Comparison of ENCODE assay signal across 1 cellular context in the genomic region with DNA sequence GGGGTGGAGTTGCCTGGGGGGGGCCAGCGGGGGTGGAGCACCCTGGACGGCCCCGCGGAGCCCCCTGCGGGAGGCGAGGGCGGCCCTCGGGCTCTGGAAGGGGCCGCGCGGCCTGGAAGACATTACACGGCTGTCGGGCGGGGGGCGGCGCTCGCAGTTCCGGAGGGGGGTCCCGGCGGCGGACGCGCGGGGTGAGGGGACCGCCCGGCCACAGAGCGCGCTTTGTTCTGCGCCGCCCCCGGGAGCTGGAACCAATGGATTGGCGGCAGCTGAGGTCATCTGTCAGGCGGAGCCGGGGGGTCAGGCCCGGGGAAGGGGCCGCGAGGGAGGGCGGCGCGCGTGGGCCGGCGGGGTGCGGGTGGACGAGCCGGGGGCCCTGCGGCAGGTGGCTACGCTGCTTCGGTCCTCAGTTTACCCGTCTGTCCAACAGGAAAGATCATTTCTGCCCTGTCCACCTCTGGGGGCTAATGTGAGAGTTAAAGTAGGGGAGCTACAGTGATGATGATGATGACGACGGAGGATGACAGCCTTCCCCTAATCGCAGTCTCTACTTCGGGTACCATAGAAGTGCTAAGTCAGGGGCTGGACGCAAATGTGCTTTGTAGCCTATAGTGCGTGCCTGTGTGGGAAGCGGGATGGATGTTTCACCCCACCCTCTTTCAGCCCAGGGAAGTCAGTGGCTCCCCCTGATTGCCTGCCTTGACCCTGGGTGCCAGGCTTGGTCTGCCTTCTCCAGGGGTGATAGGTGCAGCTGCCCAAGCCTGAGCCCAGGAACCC.
TF ChIP-seq lines count a peak whose summit lies in the region.

No MANE protein-coding gene starts in this region.

TF ChIP-seq in HepG2, 621 proteins besides CTCF, POLR2A, EP300 and RAD21 (continued from another document and continues in another):
- TF ChIP-seq, protein P1, sequence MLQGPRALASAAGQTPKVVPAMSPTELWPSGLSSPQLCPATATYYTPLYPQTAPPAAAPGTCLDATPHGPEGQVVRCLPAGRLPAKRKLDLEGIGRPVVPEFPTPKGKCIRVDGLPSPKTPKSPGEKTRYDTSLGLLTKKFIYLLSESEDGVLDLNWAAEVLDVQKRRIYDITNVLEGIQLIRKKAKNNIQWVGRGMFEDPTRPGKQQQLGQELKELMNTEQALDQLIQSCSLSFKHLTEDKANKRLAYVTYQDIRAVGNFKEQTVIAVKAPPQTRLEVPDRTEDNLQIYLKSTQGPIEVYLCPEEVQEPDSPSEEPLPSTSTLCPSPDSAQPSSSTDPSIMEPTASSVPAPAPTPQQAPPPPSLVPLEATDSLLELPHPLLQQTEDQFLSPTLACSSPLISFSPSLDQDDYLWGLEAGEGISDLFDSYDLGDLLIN (CRISPR knock-in tag; IDR thresholded peaks at IDR 0.05; ENCODE audit: borderline replicate concordance) = peak; percentile 76; the same call in 1 of the 2 replicates
- no peak for TF ChIP-seq WIZ (CRISPR knock-in tag; IDR thresholded peaks at IDR 0.05)
- peak; percentile 87 for TF ChIP-seq NR2C2 (CRISPR knock-in tag; IDR thresholded peaks at IDR 0.05; ENCODE audit: borderline replicate concordance)
- TF ChIP-seq ZNF609 (CRISPR knock-in tag; IDR thresholded peaks at IDR 0.05; ENCODE audit: borderline replicate concordance) = no peak; the same call in 1 of the 2 replicates
- no peak for TF ChIP-seq ZMYM2 (CRISPR knock-in tag; IDR thresholded peaks at IDR 0.05)
- peak; percentile 23; the same call in 1 of the 2 replicates for TF ChIP-seq HNF4A (CRISPR knock-in tag; IDR thresholded peaks at IDR 0.05)
- peak; percentile 55; the same call in 1 of the 2 replicates for TF ChIP-seq RFXAP (CRISPR knock-in tag; IDR thresholded peaks at IDR 0.05; ENCODE audit: borderline replicate concordance)
- peak; percentile 36 for TF ChIP-seq ASH2L (IDR thresholded peaks at IDR 0.05; ENCODE audit: insufficient read length, low read depth, low read length)
- 0 out of 2 replicates have a peak, but pooled peaks have one; percentile 43 for TF ChIP-seq TGIF2 (CRISPR knock-in tag; IDR thresholded peaks at IDR 0.05)
- no peak for TF ChIP-seq CSRNP2 (CRISPR knock-in tag; conservative IDR thresholded peaks at IDR 0.05; ENCODE audit: low read depth)
- TF ChIP-seq, protein P2, sequence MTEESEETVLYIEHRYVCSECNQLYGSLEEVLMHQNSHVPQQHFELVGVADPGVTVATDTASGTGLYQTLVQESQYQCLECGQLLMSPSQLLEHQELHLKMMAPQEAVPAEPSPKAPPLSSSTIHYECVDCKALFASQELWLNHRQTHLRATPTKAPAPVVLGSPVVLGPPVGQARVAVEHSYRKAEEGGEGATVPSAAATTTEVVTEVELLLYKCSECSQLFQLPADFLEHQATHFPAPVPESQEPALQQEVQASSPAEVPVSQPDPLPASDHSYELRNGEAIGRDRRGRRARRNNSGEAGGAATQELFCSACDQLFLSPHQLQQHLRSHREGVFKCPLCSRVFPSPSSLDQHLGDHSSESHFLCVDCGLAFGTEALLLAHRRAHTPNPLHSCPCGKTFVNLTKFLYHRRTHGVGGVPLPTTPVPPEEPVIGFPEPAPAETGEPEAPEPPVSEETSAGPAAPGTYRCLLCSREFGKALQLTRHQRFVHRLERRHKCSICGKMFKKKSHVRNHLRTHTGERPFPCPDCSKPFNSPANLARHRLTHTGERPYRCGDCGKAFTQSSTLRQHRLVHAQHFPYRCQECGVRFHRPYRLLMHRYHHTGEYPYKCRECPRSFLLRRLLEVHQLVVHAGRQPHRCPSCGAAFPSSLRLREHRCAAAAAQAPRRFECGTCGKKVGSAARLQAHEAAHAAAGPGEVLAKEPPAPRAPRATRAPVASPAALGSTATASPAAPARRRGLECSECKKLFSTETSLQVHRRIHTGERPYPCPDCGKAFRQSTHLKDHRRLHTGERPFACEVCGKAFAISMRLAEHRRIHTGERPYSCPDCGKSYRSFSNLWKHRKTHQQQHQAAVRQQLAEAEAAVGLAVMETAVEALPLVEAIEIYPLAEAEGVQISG (CRISPR knock-in tag; IDR thresholded peaks at IDR 0.05) = peak; percentile 79
- no peak for TF ChIP-seq SETDB1 (CRISPR knock-in tag; IDR thresholded peaks at IDR 0.05; ENCODE audit: borderline replicate concordance)
- TF ChIP-seq, protein P3, sequence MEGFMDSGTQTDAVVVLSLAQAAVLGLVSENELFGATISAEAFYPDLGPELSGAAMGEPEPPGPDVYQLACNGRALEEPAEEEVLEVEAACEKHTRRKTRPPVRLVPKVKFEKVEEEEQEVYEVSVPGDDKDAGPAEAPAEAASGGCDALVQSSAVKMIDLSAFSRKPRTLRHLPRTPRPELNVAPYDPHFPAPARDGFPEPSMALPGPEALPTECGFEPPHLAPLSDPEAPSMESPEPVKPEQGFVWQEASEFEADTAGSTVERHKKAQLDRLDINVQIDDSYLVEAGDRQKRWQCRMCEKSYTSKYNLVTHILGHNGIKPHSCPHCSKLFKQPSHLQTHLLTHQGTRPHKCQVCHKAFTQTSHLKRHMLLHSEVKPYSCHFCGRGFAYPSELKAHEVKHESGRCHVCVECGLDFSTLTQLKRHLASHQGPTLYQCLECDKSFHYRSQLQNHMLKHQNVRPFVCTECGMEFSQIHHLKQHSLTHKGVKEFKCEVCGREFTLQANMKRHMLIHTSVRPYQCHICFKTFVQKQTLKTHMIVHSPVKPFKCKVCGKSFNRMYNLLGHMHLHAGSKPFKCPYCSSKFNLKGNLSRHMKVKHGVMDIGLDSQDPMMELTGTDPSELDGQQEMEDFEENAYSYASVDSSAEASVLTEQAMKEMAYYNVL (CRISPR knock-in tag; IDR thresholded peaks at IDR 0.05; ENCODE audit: borderline replicate concordance) = peak; percentile 78; the same call in 1 of the 2 replicates
- peak; percentile 90 for TF ChIP-seq SAP130 (CRISPR knock-in tag; IDR thresholded peaks at IDR 0.05; ENCODE audit: low read depth)
- TF ChIP-seq ZNF329 (CRISPR knock-in tag; IDR thresholded peaks at IDR 0.05; ENCODE audit: low read depth) = no peak
- TF ChIP-seq KAT8 (CRISPR knock-in tag; IDR thresholded peaks at IDR 0.05) = 0 out of 2 replicates have a peak, but pooled peaks have one; percentile 20
- TF ChIP-seq POLR2AphosphoS2 (IDR thresholded peaks at IDR 0.05; ENCODE audit: low read depth, low read length) = no peak
- TF ChIP-seq, protein P4, sequence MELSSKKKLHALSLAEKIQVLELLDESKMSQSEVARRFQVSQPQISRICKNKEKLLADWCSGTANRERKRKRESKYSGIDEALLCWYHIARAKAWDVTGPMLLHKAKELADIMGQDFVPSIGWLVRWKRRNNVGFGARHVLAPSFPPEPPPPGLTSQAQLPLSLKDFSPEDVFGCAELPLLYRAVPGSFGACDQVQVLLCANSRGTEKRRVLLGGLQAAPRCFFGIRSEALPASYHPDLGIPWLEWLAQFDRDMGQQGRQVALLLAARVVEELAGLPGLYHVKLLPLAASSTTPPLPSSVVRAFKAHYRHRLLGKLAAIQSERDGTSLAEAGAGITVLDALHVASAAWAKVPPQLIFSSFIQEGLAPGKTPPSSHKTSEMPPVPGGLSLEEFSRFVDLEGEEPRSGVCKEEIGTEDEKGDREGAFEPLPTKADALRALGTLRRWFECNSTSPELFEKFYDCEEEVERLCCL (CRISPR knock-in tag; IDR thresholded peaks at IDR 0.05; ENCODE audit: borderline replicate concordance) = no peak
- no peak for TF ChIP-seq FUBP1 (CRISPR knock-in tag; IDR thresholded peaks at IDR 0.05; ENCODE audit: borderline replicate concordance)
- peak; percentile 95 for TF ChIP-seq ZNF746 (CRISPR knock-in tag; IDR thresholded peaks at IDR 0.05)
- TF ChIP-seq ERF (CRISPR knock-in tag; IDR thresholded peaks at IDR 0.05) = peak; percentile 49; the same call in 1 of the 2 replicates
- TF ChIP-seq GATA4 (IDR thresholded peaks at IDR 0.05; ENCODE audit: borderline replicate concordance, low read depth) = no peak
- TF ChIP-seq KDM5B (CRISPR knock-in tag; IDR thresholded peaks at IDR 0.05; ENCODE audit: borderline replicate concordance) = peak; percentile 85; the same call in 1 of the 2 replicates
- peak; percentile 48; the same call in 1 of the 2 replicates for TF ChIP-seq POGZ (CRISPR knock-in tag; IDR thresholded peaks at IDR 0.05)
- TF ChIP-seq ZMYM3 (CRISPR knock-in tag; IDR thresholded peaks at IDR 0.05) = peak; percentile 42
- peak; percentile 53; the same call in 1 of the 2 replicates for TF ChIP-seq NFYC (CRISPR knock-in tag; IDR thresholded peaks at IDR 0.05)
- TF ChIP-seq ZNF225 (CRISPR knock-in tag; IDR thresholded peaks at IDR 0.05) = no peak
- TF ChIP-seq, protein P5, sequence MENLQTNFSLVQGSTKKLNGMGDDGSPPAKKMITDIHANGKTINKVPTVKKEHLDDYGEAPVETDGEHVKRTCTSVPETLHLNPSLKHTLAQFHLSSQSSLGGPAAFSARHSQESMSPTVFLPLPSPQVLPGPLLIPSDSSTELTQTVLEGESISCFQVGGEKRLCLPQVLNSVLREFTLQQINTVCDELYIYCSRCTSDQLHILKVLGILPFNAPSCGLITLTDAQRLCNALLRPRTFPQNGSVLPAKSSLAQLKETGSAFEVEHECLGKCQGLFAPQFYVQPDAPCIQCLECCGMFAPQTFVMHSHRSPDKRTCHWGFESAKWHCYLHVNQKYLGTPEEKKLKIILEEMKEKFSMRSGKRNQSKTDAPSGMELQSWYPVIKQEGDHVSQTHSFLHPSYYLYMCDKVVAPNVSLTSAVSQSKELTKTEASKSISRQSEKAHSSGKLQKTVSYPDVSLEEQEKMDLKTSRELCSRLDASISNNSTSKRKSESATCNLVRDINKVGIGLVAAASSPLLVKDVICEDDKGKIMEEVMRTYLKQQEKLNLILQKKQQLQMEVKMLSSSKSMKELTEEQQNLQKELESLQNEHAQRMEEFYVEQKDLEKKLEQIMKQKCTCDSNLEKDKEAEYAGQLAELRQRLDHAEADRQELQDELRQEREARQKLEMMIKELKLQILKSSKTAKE (CRISPR knock-in tag; IDR thresholded peaks at IDR 0.05; ENCODE audit: borderline replicate concordance) = peak; percentile 89
- TF ChIP-seq ZNF296 (CRISPR knock-in tag; conservative IDR thresholded peaks at IDR 0.05) = no peak
- no peak for TF ChIP-seq NFE2L2 (IDR thresholded peaks at IDR 0.05; ENCODE audit: low read length)
- no peak for TF ChIP-seq ARID2 (CRISPR knock-in tag; IDR thresholded peaks at IDR 0.05; ENCODE audit: borderline replicate concordance)
- peak in 1 of 2 experiments; percentile 13; a peak in 1 of 4 replicates for TF ChIP-seq ATF4 (CRISPR knock-in tag; IDR thresholded peaks at IDR 0.05)
- TF ChIP-seq PLRG1 (conservative IDR thresholded peaks at IDR 0.05) = no peak
- peak; percentile 63 for TF ChIP-seq GATAD2A (CRISPR knock-in tag; IDR thresholded peaks at IDR 0.05)
- no peak for TF ChIP-seq AGO2 (optimal IDR thresholded peaks at IDR 0.05; ENCODE audit: low read depth, low read length)
- TF ChIP-seq HNRNPLL (IDR thresholded peaks at IDR 0.05; ENCODE audit: low read depth, low read length, poor library complexity, severe bottlenecking) = peak; percentile 58
